ENCODE assay signal across 8 cellular contexts in genomic region chr17:55601874-55602364, GRCh38.
DNase-seq lines count a peak whose midpoint lies in the region; ATAC-seq and TF ChIP-seq lines count a peak whose summit lies in the region.

No MANE protein-coding gene starts in this region.

- ATAC-seq in HG03442 (IDR thresholded peaks at IDR 0.05; ENCODE audit: unreplicated experiment) = peak; percentile 68
- peak; percentile 61; the same call in 1 of the 3 replicates for ATAC-seq in RWPE2 (ENCODE audit: low read depth)
- no peak for ATAC-seq in gastrocnemius medialis
- no peak for ATAC-seq in HG03520 (IDR thresholded peaks at IDR 0.05; ENCODE audit: unreplicated experiment)

- H3K27ac Mint-ChIP-seq in activated naive CD4-positive, alpha-beta T cell treated with anti-CD3 and anti-CD28 coated beads for 36 hours = no peak overlapping the region
- H3K27ac Mint-ChIP-seq in activated naive CD8-positive, alpha-beta T cell treated with anti-CD3 and anti-CD28 coated beads for 36 hours = no peak overlapping the region

- DNase-seq in activated naive CD4-positive, alpha-beta T cell treated with anti-CD3 and anti-CD28 coated beads for 36 hours = peak; percentile 54
- DNase-seq in activated naive CD4-positive, alpha-beta T cell treated with Interleukin-2 at 50 U/mL for 16 hours = no peak
- DNase-seq in RWPE2 (ENCODE audit: low spot score) (no peak), esophagus muscularis mucosa (ENCODE audit: extremely low spot score) (no peak), gastrocnemius medialis (no peak)
- no peak for DNase-seq in activated naive CD8-positive, alpha-beta T cell treated with anti-CD3 and anti-CD28 coated beads for 36 hours

- H3K27me3 ChIP-seq in RWPE2 (ENCODE audit: insufficient read depth, poor library complexity, severe bottlenecking) (no peaks in the 10 kb centered on the region), esophagus muscularis mucosa (no peaks in the 10 kb centered on the region), gastrocnemius medialis (no peaks in the 10 kb centered on the region)

- H3K4me3 Mint-ChIP-seq in activated naive CD4-positive, alpha-beta T cell treated with anti-CD3 and anti-CD28 coated beads for 36 hours = no peak overlapping the region
- H3K4me3 Mint-ChIP-seq in activated naive CD8-positive, alpha-beta T cell treated with anti-CD3 and anti-CD28 coated beads for 36 hours = no peak overlapping the region

- H3K4me1 ChIP-seq in RWPE2 (ENCODE audit: insufficient read depth, poor library complexity, severe bottlenecking) (no peaks in the 10 kb centered on the region), esophagus muscularis mucosa (peaks cover 0 to 6% (median 2%) of the 10 kb centered on the region in 4 donors), gastrocnemius medialis (peaks cover 0 to 6% of the 10 kb centered on the region in 2 donors)

- peaks cover 22% of the 10 kb centered on the region for H3K9me3 Mint-ChIP-seq in activated naive CD4-positive, alpha-beta T cell treated with anti-CD3 and anti-CD28 coated beads for 36 hours
- peaks cover 28% of the 10 kb centered on the region for H3K9me3 Mint-ChIP-seq in activated naive CD8-positive, alpha-beta T cell treated with anti-CD3 and anti-CD28 coated beads for 36 hours

- H3K36me3 ChIP-seq in RWPE2 (ENCODE audit: low read depth) = peaks cover 3% of the 10 kb centered on the region; the same call in 1 of the 2 replicates
- H3K36me3 ChIP-seq in esophagus muscularis mucosa = no peaks in the 10 kb centered on the region
- no peaks in the 10 kb centered on the region for H3K36me3 ChIP-seq in gastrocnemius medialis

- in situ Hi-C loops in gastrocnemius medialis (cut with MboI; ENCODE audit: low sequenced_read_pairs in 4 of 4) = loop anchor here in 1 of 4 donors (5.0 kb wide), 1 partner anchor 75 kb away; no protein-coding TSS in a partner anchor

- TF ChIP-seq EP300 in esophagus muscularis mucosa (IDR thresholded peaks at IDR 0.05) = no peak

- intact Hi-C loops in activated naive CD4-positive, alpha-beta T cell treated with anti-CD3 and anti-CD28 coated beads for 36 hours (cut with micrococcal nuclease) = loop anchor here (1.0 to 2.0 kb wide), 4 partner anchors 53 to 168 kb away; no protein-coding TSS in a partner anchor
- intact Hi-C loops in esophagus muscularis mucosa (cut with DNase I) (loop anchor here (5.0 kb wide), 1 partner anchor 75 kb away; no protein-coding TSS in a partner anchor), gastrocnemius medialis (cut with DNase I; ENCODE audit: low total_unique reads) (loop anchor here (5.0 kb wide), 1 partner anchor 75 kb away; no protein-coding TSS in a partner anchor)

- H3K36me3 Mint-ChIP-seq in activated naive CD4-positive, alpha-beta T cell treated with anti-CD3 and anti-CD28 coated beads for 36 hours (ENCODE audit: low read depth) = no peaks in the 10 kb centered on the region
- H3K36me3 Mint-ChIP-seq in activated naive CD8-positive, alpha-beta T cell treated with anti-CD3 and anti-CD28 coated beads for 36 hours = no peaks in the 10 kb centered on the region

- TF ChIP-seq CTCF in RWPE2 (IDR thresholded peaks at IDR 0.05; ENCODE audit: poor library complexity, severe bottlenecking) (peak; percentile 78), esophagus muscularis mucosa (IDR thresholded peaks at IDR 0.05) (peak; percentile 37 to 50 (median 40)), gastrocnemius medialis (IDR thresholded peaks at IDR 0.05 in 4 of 5, conservative IDR thresholded peaks at IDR 0.05 in 1 of 5) (peak in 4 of 5 experiments; percentile 27 to 54 (median 36))

- no peak for TF ChIP-seq POLR2A in esophagus muscularis mucosa (IDR thresholded peaks at IDR 0.05; ENCODE audit: low read depth)
- TF ChIP-seq POLR2A in gastrocnemius medialis (IDR thresholded peaks at IDR 0.05) = no peak

- H3K9me3 ChIP-seq in RWPE2 (ENCODE audit: severe bottlenecking) (peaks cover 11% of the 10 kb centered on the region), esophagus muscularis mucosa (peaks cover 0 to 40% (median 20%) of the 10 kb centered on the region in 4 donors), gastrocnemius medialis (peaks cover 0 to 7% (median 0%) of the 10 kb centered on the region in 3 donors)

- peaks cover 3% of the 10 kb centered on the region for H3K27me3 Mint-ChIP-seq in activated naive CD4-positive, alpha-beta T cell treated with anti-CD3 and anti-CD28 coated beads for 36 hours (ENCODE audit: low read depth)
- peaks cover 14% of the 10 kb centered on the region for H3K27me3 Mint-ChIP-seq in activated naive CD8-positive, alpha-beta T cell treated with anti-CD3 and anti-CD28 coated beads for 36 hours

- H3K4me3 ChIP-seq in RWPE2 (ENCODE audit: severe bottlenecking) = no peak overlapping the region
- H3K4me3 ChIP-seq in esophagus muscularis mucosa = no peak overlapping the region
- no peak overlapping the region for H3K4me3 ChIP-seq in gastrocnemius medialis

- CTCF ChIA-PET in activated naive CD4-positive, alpha-beta T cell treated with anti-CD3 and anti-CD28 coated beads for 36 hours (lab: Charles Lee) = interaction anchor here (0.5 to 9.0 kb wide), 39 partner anchors 8 to 236 kb away, joined by 3 to 155 read pairs (median 4); no protein-coding TSS in a partner anchor

- no peaks in the 10 kb centered on the region for H3K4me1 Mint-ChIP-seq in activated naive CD4-positive, alpha-beta T cell treated with anti-CD3 and anti-CD28 coated beads for 36 hours (ENCODE audit: low read depth)
- no peaks in the 10 kb centered on the region for H3K4me1 Mint-ChIP-seq in activated naive CD8-positive, alpha-beta T cell treated with anti-CD3 and anti-CD28 coated beads for 36 hours

- no peak overlapping the region for H3K27ac ChIP-seq in RWPE2 (ENCODE audit: poor library complexity, severe bottlenecking)
- H3K27ac ChIP-seq in esophagus muscularis mucosa (replicated peaks in 1 of 4) = no peak overlapping the region
- H3K27ac ChIP-seq in gastrocnemius medialis = no peak overlapping the region

Comparison
In these comparisons a context has a peak if more than half of its experiments do, and no peak if none do; other contexts are left out.
1. ATAC-seq: peak in HG03442 (single experiment) and RWPE2 (single experiment); none in gastrocnemius medialis (0 of 2) and HG03520 (single experiment).
2. Peak in every context shown above with its lines, with median percentiles within 50 percentile points of each other: CTCF ChIP-seq.